Comparison of ENCODE assay signal across 8 cellular contexts in genomic region chr2:204452464-204453023, GRCh38.
DNase-seq lines count a peak whose midpoint lies in the region; ATAC-seq and TF ChIP-seq lines count a peak whose summit lies in the region.

No MANE protein-coding gene starts in this region.

- no peak for ATAC-seq in stimulated activated effector memory CD8-positive, alpha-beta T cell treated with anti-CD3 and anti-CD28 coated beads, Interleukin-12 subunit alpha, Interleukin-12 subunit beta, amount 100 ng/mL, for 72 hours

- no peaks in the 10 kb centered on the region for H3K79me2 ChIP-seq in OCI-LY7 (ENCODE audit: insufficient read depth, low read depth, low read length)

- H3K4me2 ChIP-seq in mesenchymal stem cell (ENCODE audit: low read length, poor library complexity, severe bottlenecking) (peak overlapping the region; percentile 56), OCI-LY7 (ENCODE audit: low read length) (no peak overlapping the region)

- H3K4me1 Mint-ChIP-seq in stimulated activated effector memory CD8-positive, alpha-beta T cell treated with anti-CD3 and anti-CD28 coated beads, Interleukin-12 subunit alpha, Interleukin-12 subunit beta, amount 100 ng/mL, for 72 hours: no peaks in the 10 kb centered on the region

- H3K9me2 ChIP-seq in OCI-LY7 (ENCODE audit: insufficient read depth, low read length): no peaks in the 10 kb centered on the region

- H3K27ac ChIP-seq in coronary artery (peak overlapping the region in 1 of 2 donors; percentile 81), mesenchymal stem cell (ENCODE audit: low read length, poor library complexity, severe bottlenecking) (peak overlapping the region; percentile 80), OCI-LY7 (ENCODE audit: low read depth, low read length, poor library complexity, severe bottlenecking) (no peak overlapping the region)

- H3K27ac Mint-ChIP-seq in stimulated activated effector memory CD8-positive, alpha-beta T cell treated with anti-CD3 and anti-CD28 coated beads, Interleukin-12 subunit alpha, Interleukin-12 subunit beta, amount 100 ng/mL, for 72 hours: no peak overlapping the region

- no peak overlapping the region for H4K8ac ChIP-seq in mesenchymal stem cell (ENCODE audit: low read length)

- H3K4ac ChIP-seq in mesenchymal stem cell (ENCODE audit: low read depth in 1 of 2, low read length in 2 of 2): no peak overlapping the region

- WGBS in mesenchymal stem cell: 0% methylated on average over 4 of the region's 7 CpGs

- no peak overlapping the region for H4K91ac ChIP-seq in mesenchymal stem cell (ENCODE audit: low read length)

- POLR2A ChIA-PET in OCI-LY7 (lab: Charles Lee): no interaction called here

- no TSS peak for BruUV-seq in OCI-LY7 (replicated peaks; lab: Mats Ljungman, UMichigan)

- CTCF ChIA-PET in OCI-LY7 (lab: Charles Lee; ENCODE audit: unreplicated experiment): no interaction called here

- 0 out of 2 replicates have a peak overlapping the region, but pooled peaks have one; percentile 1 for H3K4me3 ChIP-seq in AG10803 (ENCODE audit: low read length)
- H3K4me3 ChIP-seq in coronary artery: peak overlapping the region; percentile 53
- H3K4me3 ChIP-seq in mesenchymal stem cell (ENCODE audit: insufficient read depth in 1 of 2, low read depth in 1 of 2, low read length in 2 of 2): peak overlapping the region in 1 of 2 experiments; percentile 40
- no peak overlapping the region for H3K4me3 ChIP-seq in OCI-LY7 (ENCODE audit: low read depth, low read length, poor library complexity, severe bottlenecking)

- H2BK15ac ChIP-seq in mesenchymal stem cell (ENCODE audit: low read depth, poor library complexity, severe bottlenecking): no peak overlapping the region

- H4K20me1 ChIP-seq in OCI-LY7 (ENCODE audit: insufficient read depth, low read length): no peaks in the 10 kb centered on the region

- peak overlapping the region; percentile 78 for H3K9ac ChIP-seq in mesenchymal stem cell (ENCODE audit: low read length)

- H3K4me3 Mint-ChIP-seq in stimulated activated effector memory CD8-positive, alpha-beta T cell treated with anti-CD3 and anti-CD28 coated beads, Interleukin-12 subunit alpha, Interleukin-12 subunit beta, amount 100 ng/mL, for 72 hours: no peak overlapping the region

- no peak overlapping the region for H2AK5ac ChIP-seq in mesenchymal stem cell (ENCODE audit: low read length, severe bottlenecking)

- H3K4me1 ChIP-seq in mesenchymal stem cell (ENCODE audit: control insufficient read depth, insufficient read depth, low read depth, low read length): peaks cover 6% of the 10 kb centered on the region
- no peaks in the 10 kb centered on the region for H3K4me1 ChIP-seq in OCI-LY7 (ENCODE audit: insufficient read depth, low read length, poor library complexity, severe bottlenecking)

- no peak overlapping the region for H2BK12ac ChIP-seq in mesenchymal stem cell (ENCODE audit: low read length in 2 of 2)

- H3K36me3 ChIP-seq in mesenchymal stem cell (ENCODE audit: control insufficient read depth in 1 of 2, insufficient read depth in 2 of 2, low read depth in 1 of 2, low read length in 2 of 2) (no peaks in the 10 kb centered on the region), OCI-LY7 (ENCODE audit: insufficient read depth, low read length) (no peaks in the 10 kb centered on the region)

- H2BK120ac ChIP-seq in mesenchymal stem cell (ENCODE audit: low read depth, low read length): no peak overlapping the region

- no peak overlapping the region for H2AFZ ChIP-seq in mesenchymal stem cell (ENCODE audit: low read depth, low read length)
- H2AFZ ChIP-seq in OCI-LY7 (ENCODE audit: low read length): no peak overlapping the region

- H3K18ac ChIP-seq in mesenchymal stem cell (ENCODE audit: low read depth in 1 of 2, low read length in 2 of 2): no peak overlapping the region

- H3K79me1 ChIP-seq in mesenchymal stem cell (replicated peaks; ENCODE audit: low read length, poor library complexity, severe bottlenecking): no peaks in the 10 kb centered on the region

- H3K9me3 ChIP-seq in mesenchymal stem cell (ENCODE audit: control insufficient read depth, low read length) (no peaks in the 10 kb centered on the region), OCI-LY7 (ENCODE audit: low read length) (no peaks in the 10 kb centered on the region)

- no peaks in the 10 kb centered on the region for H3K27me3 ChIP-seq in mesenchymal stem cell (ENCODE audit: control insufficient read depth in 1 of 2, insufficient read depth in 1 of 2, low read length in 2 of 2)

- no peak overlapping the region for H2BK5ac ChIP-seq in mesenchymal stem cell (ENCODE audit: low read depth, low read length, poor library complexity, severe bottlenecking)

- TF ChIP-seq CTCF in AG10803 (conservative IDR thresholded peaks at IDR 0.05; ENCODE audit: low read length) (no peak; the same call in 1 of the 2 replicates), coronary artery (IDR thresholded peaks at IDR 0.05) (no peak), OCI-LY7 (conservative IDR thresholded peaks at IDR 0.05; ENCODE audit: low read length) (no peak)

- DNase-seq in AG10803 (ENCODE audit: low read depth) (peak; percentile 100), NCI-H1417 (lab: John Stamatoyannopoulos, UW) (peak; percentile 70 to 96 (median 75)), coronary artery (ENCODE audit: low spot score) (peak; percentile 76), mesenchymal stem cell (peak; percentile 100), OCI-LY7 (ENCODE audit: low spot score) (no peak), germinal center (ENCODE audit: low spot score) (no peak), NCI-H1930 (lab: John Stamatoyannopoulos, UW) (no peak)
- no peak for DNase-seq in stimulated activated effector memory CD8-positive, alpha-beta T cell treated with anti-CD3 and anti-CD28 coated beads, Interleukin-12 subunit alpha, Interleukin-12 subunit beta, amount 100 ng/mL, for 72 hours (ENCODE audit: low spot score in 2 of 2)

- H3K23ac ChIP-seq in mesenchymal stem cell (ENCODE audit: low read length in 2 of 2): no peak overlapping the region

- H3K9me3 Mint-ChIP-seq in stimulated activated effector memory CD8-positive, alpha-beta T cell treated with anti-CD3 and anti-CD28 coated beads, Interleukin-12 subunit alpha, Interleukin-12 subunit beta, amount 100 ng/mL, for 72 hours: no peaks in the 10 kb centered on the region

- intact Hi-C loops in OCI-LY7 (cut with micrococcal nuclease; ENCODE audit: unreplicated experiment): no loop called here

- no peak overlapping the region for H3K14ac ChIP-seq in mesenchymal stem cell (ENCODE audit: low read length in 2 of 2)

- no peaks in the 10 kb centered on the region for H3K36me3 Mint-ChIP-seq in stimulated activated effector memory CD8-positive, alpha-beta T cell treated with anti-CD3 and anti-CD28 coated beads, Interleukin-12 subunit alpha, Interleukin-12 subunit beta, amount 100 ng/mL, for 72 hours

Comparison
In these comparisons a context has a peak if more than half of its experiments do, and no peak if none do; other contexts are left out.
1. DNase-seq: peak in AG10803 (single experiment), NCI-H1417 (3 of 3), coronary artery (single experiment) and mesenchymal stem cell (single experiment); none in stimulated activated effector memory CD8-positive, alpha-beta T cell treated with anti-CD3 and anti-CD28 coated beads, Interleukin-12 subunit alpha, Interleukin-12 subunit beta, amount 100 ng/mL, for 72 hours (0 of 2), OCI-LY7 (single experiment), germinal center (single experiment) and NCI-H1930 (0 of 2).